Comparison of ENCODE assay signal across 9 cellular contexts in genomic region chr19:12669272-12670158, GRCh38. TPM values are rescaled to one million over a fixed set of nuclear protein-coding genes. Genes with fewer than 3 reads are reported as not detected.
DNase-seq lines count a peak whose midpoint lies in the region; ATAC-seq, FAIRE-seq and TF ChIP-seq lines count a peak whose summit lies in the region.
"Had no signal": no experiment of that assay in that cellular context is flagged by ENCODE, and none has a peak within 500 bp of the region (broad histone marks: within the 10 kb centered on the region; RNA-seq: fewer than 3 reads in every experiment).

No MANE protein-coding gene starts in this region.

- DNase-seq in H54 (ENCODE audit: insufficient read length, low spot score): peak; percentile 63
- peak; percentile 75 for DNase-seq in NCI-H2196 (lab: John Stamatoyannopoulos, UW; ENCODE audit: unreplicated experiment)
- DNase-seq in activated B cell treated with CpG ODN at 0.5 μM for 24 hours: peak; percentile 70
- peak in 59 of 61 donors; percentile 17 to 91 (median 77) for DNase-seq in caudate nucleus (lab: John Stamatoyannopoulos, UW)
- peak; percentile 87 for DNase-seq in iris pigment epithelial cell (ENCODE audit: low read depth)
- DNase-seq in smooth muscle cell of the brain vasculature (ENCODE audit: low read depth, low spot score): peak; percentile 65

- CTCF ChIA-PET in activated B cell treated with CpG ODN at 0.5 μM for 24 hours (lab: Charles Lee): interaction anchor here (1.2 to 9.7 kb wide), 2 partner anchors 106 to 107 kb away, joined by 3 to 67 read pairs; no protein-coding TSS in a partner anchor

- no peaks in the 10 kb centered on the region for H3K9me3 ChIP-seq in BLaER1 treated with 17β-estradiol and CSF1 and Interleukin-3, amounts not matched to agents 10 nM and 100 nM (replicated peaks in 1 of 11)

- intact Hi-C loops in activated B cell treated with CpG ODN at 0.5 μM for 24 hours (cut with micrococcal nuclease): loop anchor here (1.0 to 5.0 kb wide), 5 partner anchors 12 to 745 kb away; partner anchors contain the start of genes DHPS, TNPO2, ZNF563 and ZNF700

- peak overlapping the region; percentile 96 to 100 (median 99) for H3K4me2 ChIP-seq in BLaER1 treated with 17β-estradiol and CSF1 and Interleukin-3, amounts not matched to agents 10 nM and 100 nM

- peaks cover 50% of the 10 kb centered on the region for H3K36me3 Mint-ChIP-seq in activated B cell treated with CpG ODN at 0.5 μM for 24 hours (ENCODE audit: low read depth)

- H3K27me3 ChIP-seq in BLaER1 treated with 17β-estradiol and CSF1 and Interleukin-3, amounts not matched to agents 10 nM and 100 nM: no peaks in the 10 kb centered on the region

- H3K36me3 ChIP-seq in BLaER1 treated with 17β-estradiol and CSF1 and Interleukin-3, amounts not matched to agents 10 nM and 100 nM: peaks cover 27 to 58% (median 46%) of the 10 kb centered on the region in 11 experiments

- peaks cover 64% of the 10 kb centered on the region for H3K4me1 Mint-ChIP-seq in activated B cell treated with CpG ODN at 0.5 μM for 24 hours

- H3K27ac ChIP-seq in BLaER1 treated with 17β-estradiol and CSF1 and Interleukin-3, amounts not matched to agents 10 nM and 100 nM: peak overlapping the region; percentile 92 to 100 (median 98)
- H3K27ac ChIP-seq in caudate nucleus (ENCODE audit: low read depth, low read length): peak overlapping the region; percentile 100

- H3K27me3 Mint-ChIP-seq in activated B cell treated with CpG ODN at 0.5 μM for 24 hours: no peaks in the 10 kb centered on the region

- H3K4me3 Mint-ChIP-seq in activated B cell treated with CpG ODN at 0.5 μM for 24 hours: peak overlapping the region; percentile 97

- H4K20me1 ChIP-seq in BLaER1 treated with 17β-estradiol and CSF1 and Interleukin-3, amounts not matched to agents 10 nM and 100 nM: peaks cover 6 to 55% (median 22%) of the 10 kb centered on the region in 11 experiments; a peak in 17 of 22 replicates

- peak; percentile 10 for ATAC-seq in activated B cell treated with CpG ODN at 0.5 μM for 24 hours (ENCODE audit: low read depth)
- ATAC-seq in GM19452 (IDR thresholded peaks at IDR 0.05; ENCODE audit: unreplicated experiment): no peak

- peaks cover 40 to 53% (median 47%) of the 10 kb centered on the region in 10 experiments for H3K4me1 ChIP-seq in BLaER1 treated with 17β-estradiol and CSF1 and Interleukin-3, amounts not matched to agents 10 nM and 100 nM

- POLR2A ChIA-PET in activated B cell treated with CpG ODN at 0.5 μM for 24 hours (lab: Charles Lee): interaction anchor here (0.5 to 5.4 kb wide), 19 partner anchors 12 to 229 kb away, joined by 3 to 51 read pairs (median 5); partner anchors contain the start of genes DHPS, FBXW9, JUNB and TNPO2

- no peaks in the 10 kb centered on the region for H3K9me3 Mint-ChIP-seq in activated B cell treated with CpG ODN at 0.5 μM for 24 hours

- peak overlapping the region; percentile 87 to 99 (median 95) for H3K9ac ChIP-seq in BLaER1 treated with 17β-estradiol and CSF1 and Interleukin-3, amounts not matched to agents 10 nM and 100 nM

- TF ChIP-seq CTCF in activated B cell treated with CpG ODN at 0.5 μM for 24 hours (IDR thresholded peaks at IDR 0.05): no peak

- FAIRE-seq in H54 (lab: Jason Lieb, UNC): no peak

- peak overlapping the region; percentile 100 for H3K27ac Mint-ChIP-seq in activated B cell treated with CpG ODN at 0.5 μM for 24 hours

- H3K4me3 ChIP-seq in BLaER1 treated with 17β-estradiol and CSF1 and Interleukin-3, amounts not matched to agents 10 nM and 100 nM: peak overlapping the region; percentile 75 to 98 (median 90)

- peak; percentile 56 for TF ChIP-seq POLR2A in H54 (IDR thresholded peaks at IDR 0.05; ENCODE audit: low read depth, low read length)

RNA-seq across cellular contexts. Expression of gene WDR83, which starts 2.9 kb away (rescaled TPM):
- total RNA-seq in activated B cell treated with CpG ODN at 0.5 μM for 24 hours: 17.7 and 20.8 TPM in 2 replicates

RNA-seq across cellular contexts. Expression of gene MAN2B1, which starts 3.0 kb away (rescaled TPM):
- total RNA-seq in activated B cell treated with CpG ODN at 0.5 μM for 24 hours: 251 and 291 TPM in 2 replicates

RNA-seq across cellular contexts. Expression of gene DHPS, which starts 12.2 kb away (rescaled TPM):
- total RNA-seq in activated B cell treated with CpG ODN at 0.5 μM for 24 hours: 141 and 160 TPM in 2 replicates

RNA-seq across cellular contexts. Expression of gene GNG14, which starts 18.3 kb away (rescaled TPM):
- not detected in 2 replicates for total RNA-seq in activated B cell treated with CpG ODN at 0.5 μM for 24 hours
- total RNA-seq: T-helper 1 cell treated with Interleukin-12 subunit alpha and Interleukin-12 subunit beta and Interleukin-4 antibody, amounts not matched to agents 30 ng/mL and 1 ng/mL, for 36 hours had no signal

RNA-seq across cellular contexts. Expression of gene FBXW9, which starts 26.9 kb away (rescaled TPM):
- total RNA-seq in activated B cell treated with CpG ODN at 0.5 μM for 24 hours: 4.7 and 5.2 TPM in 2 replicates
